In the genomic region with DNA sequence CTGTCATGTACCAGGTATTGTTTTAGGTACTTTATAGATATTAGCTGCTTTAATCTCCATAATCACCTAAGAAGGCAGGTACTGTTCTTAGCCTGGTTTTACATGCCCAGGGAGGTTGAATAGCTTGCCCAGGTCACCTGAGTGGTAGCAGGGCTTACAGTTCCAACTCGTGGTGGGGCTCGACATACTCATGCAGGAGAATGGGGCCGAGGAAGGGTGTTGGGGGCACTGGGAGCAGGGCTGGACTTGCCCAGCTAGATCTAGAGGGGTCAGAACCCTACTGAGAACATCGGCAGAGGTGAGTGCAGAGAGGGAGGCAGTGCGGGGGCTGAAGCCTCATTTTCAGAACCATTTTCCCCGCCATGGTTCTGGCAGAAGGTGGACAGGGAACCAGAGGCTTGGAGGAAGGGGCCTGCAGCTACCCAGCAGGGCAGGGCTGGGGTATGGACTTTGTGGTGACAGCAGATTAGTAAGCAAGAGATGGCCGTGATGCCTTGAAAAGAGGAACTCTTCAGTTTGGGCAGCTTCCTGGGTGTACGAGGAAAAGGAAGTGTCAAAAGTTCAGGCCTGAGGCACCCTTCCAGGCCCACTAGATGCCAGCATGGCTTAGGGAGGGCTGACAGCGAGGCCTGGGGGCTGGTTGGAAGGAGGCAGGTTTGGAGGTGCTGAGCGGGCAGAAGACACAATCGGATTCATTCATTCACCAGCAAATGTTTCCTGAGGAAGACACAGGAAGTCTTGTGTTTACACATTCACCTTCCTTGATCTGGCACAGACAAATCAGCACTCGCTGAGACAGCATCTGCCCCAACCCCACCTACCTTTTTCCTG, we compare ENCODE assay signal across 8 cellular contexts. TPM values are rescaled to one million over a fixed set of nuclear protein-coding genes. Genes with fewer than 3 reads are reported as not detected.
A peak's percentile ranks its signal among the peaks of the same experiment; 100 is the strongest.
DNase-seq lines count a peak whose midpoint lies in the region; ATAC-seq and TF ChIP-seq lines count a peak whose summit lies in the region.

No MANE protein-coding gene starts in this region.

- H3K9me3 Mint-ChIP-seq in neural crest cell (no peaks in the 10 kb centered on the region), chondrocyte (ENCODE audit: low read depth) (no peaks in the 10 kb centered on the region), mesothelial cell of epicardium (no peaks in the 10 kb centered on the region)

- no peaks in the 10 kb centered on the region for H3K36me3 Mint-ChIP-seq in neural crest cell (ENCODE audit: low read depth)
- peaks cover 17% of the 10 kb centered on the region for H3K36me3 Mint-ChIP-seq in chondrocyte (ENCODE audit: low read depth)
- H3K36me3 Mint-ChIP-seq in mesothelial cell of epicardium = no peaks in the 10 kb centered on the region

- H3K79me2 ChIP-seq in DND-41 (ENCODE audit: insufficient read depth, low read length) = no peaks in the 10 kb centered on the region
- H3K79me2 ChIP-seq in OCI-LY1 (ENCODE audit: insufficient read depth, low read length) = no peaks in the 10 kb centered on the region

- no peaks in the 10 kb centered on the region for H3K27me3 ChIP-seq in DND-41 (ENCODE audit: insufficient read depth, low read length, poor library complexity)
- H3K27me3 ChIP-seq in OCI-LY1 (ENCODE audit: insufficient read depth, low read length) = no peaks in the 10 kb centered on the region
- H3K27me3 ChIP-seq in colonic mucosa = no peaks in the 10 kb centered on the region
- no peaks in the 10 kb centered on the region for H3K27me3 ChIP-seq in MG63

- H3K4me3 Mint-ChIP-seq in neural crest cell = no peak overlapping the region
- no peak overlapping the region for H3K4me3 Mint-ChIP-seq in chondrocyte (ENCODE audit: unreplicated experiment)
- H3K4me3 Mint-ChIP-seq in mesothelial cell of epicardium = no peak overlapping the region

- H3K4me1 Mint-ChIP-seq in neural crest cell (peaks cover 16% of the 10 kb centered on the region), chondrocyte (ENCODE audit: low read depth) (peaks cover 8% of the 10 kb centered on the region), mesothelial cell of epicardium (peaks cover 14% of the 10 kb centered on the region)

- ATAC-seq in DND-41 (ENCODE audit: insufficient read depth, low read depth) (peak; percentile 14; the same call in 1 of the 3 replicates), GM18873 (IDR thresholded peaks at IDR 0.05; ENCODE audit: low FRiP score, unreplicated experiment) (no peak)

- H3K27me3 Mint-ChIP-seq in neural crest cell (ENCODE audit: low read depth) (no peaks in the 10 kb centered on the region), chondrocyte (ENCODE audit: low read depth) (no peaks in the 10 kb centered on the region), mesothelial cell of epicardium (ENCODE audit: low read depth) (no peaks in the 10 kb centered on the region)

- no peaks in the 10 kb centered on the region for H3K9me2 ChIP-seq in OCI-LY1 (ENCODE audit: low read depth, low read length)

- H3K27ac ChIP-seq in DND-41 (ENCODE audit: low read length) = no peak overlapping the region
- no peak overlapping the region for H3K27ac ChIP-seq in OCI-LY1 (ENCODE audit: low read depth, low read length, poor library complexity, severe bottlenecking)
- H3K27ac ChIP-seq in colonic mucosa = peak overlapping the region; percentile 15

- H4K20me1 ChIP-seq in DND-41 (ENCODE audit: insufficient read depth, low read length) (no peaks in the 10 kb centered on the region), OCI-LY1 (ENCODE audit: insufficient read depth, low read length) (no peaks in the 10 kb centered on the region)

- no peaks in the 10 kb centered on the region for H3K36me3 ChIP-seq in DND-41 (ENCODE audit: insufficient read depth, low read length)
- H3K36me3 ChIP-seq in OCI-LY1 (ENCODE audit: insufficient read depth, low read length) = no peaks in the 10 kb centered on the region
- H3K36me3 ChIP-seq in colonic mucosa = no peaks in the 10 kb centered on the region
- H3K36me3 ChIP-seq in MG63 = no peaks in the 10 kb centered on the region

- no peak overlapping the region for H3K4me2 ChIP-seq in DND-41 (ENCODE audit: insufficient read depth, low read length)
- H3K4me2 ChIP-seq in OCI-LY1 (ENCODE audit: low read length) = peak overlapping the region; percentile 7; the same call in 1 of the 2 replicates

- intact Hi-C loops in colonic mucosa (cut with DNase I) = no loop called here

- H3K27ac Mint-ChIP-seq in neural crest cell (ENCODE audit: unreplicated experiment) (peak overlapping the region; percentile 75), chondrocyte (ENCODE audit: unreplicated experiment) (no peak overlapping the region), mesothelial cell of epicardium (no peak overlapping the region)

- H3K4me1 ChIP-seq in DND-41 (ENCODE audit: insufficient read depth, low read length) = no peaks in the 10 kb centered on the region
- peaks cover 13% of the 10 kb centered on the region for H3K4me1 ChIP-seq in OCI-LY1 (ENCODE audit: insufficient read depth, low read length, severe bottlenecking)
- no peaks in the 10 kb centered on the region for H3K4me1 ChIP-seq in colonic mucosa

- H2AFZ ChIP-seq in DND-41 (ENCODE audit: low read depth, low read length) (no peak overlapping the region), OCI-LY1 (ENCODE audit: low read length) (peak overlapping the region; percentile 63; the same call in 1 of the 2 replicates)

- H3K9me3 ChIP-seq in DND-41 (ENCODE audit: insufficient read depth, low read length, severe bottlenecking) (no peaks in the 10 kb centered on the region), OCI-LY1 (ENCODE audit: low read length) (no peaks in the 10 kb centered on the region), colonic mucosa (no peaks in the 10 kb centered on the region), MG63 (no peaks in the 10 kb centered on the region)

- no peaks in the 10 kb centered on the region for H3F3A ChIP-seq in OCI-LY1 (ENCODE audit: insufficient read depth, low read length)

- TF ChIP-seq CTCF in DND-41 (IDR thresholded peaks at IDR 0.05; ENCODE audit: borderline replicate concordance, extremely low read depth, low read length, poor library complexity, severe bottlenecking) = no peak
- no peak for TF ChIP-seq CTCF in OCI-LY1 (IDR thresholded peaks at IDR 0.05; ENCODE audit: low read length)
- no peak for TF ChIP-seq CTCF in colonic mucosa (IDR thresholded peaks at IDR 0.05)
- TF ChIP-seq CTCF in neural crest cell (conservative IDR thresholded peaks at IDR 0.05) = no peak
- no peak for TF ChIP-seq CTCF in chondrocyte (IDR thresholded peaks at IDR 0.05)
- TF ChIP-seq CTCF in mesothelial cell of epicardium (IDR thresholded peaks at IDR 0.05; ENCODE audit: unreplicated experiment) = no peak

- no peak overlapping the region for H3K4me3 ChIP-seq in DND-41 (ENCODE audit: low read depth in 1 of 2, low read length in 2 of 2)
- H3K4me3 ChIP-seq in OCI-LY1 (ENCODE audit: low read depth, low read length, poor library complexity, severe bottlenecking) = no peak overlapping the region
- H3K4me3 ChIP-seq in colonic mucosa = no peak overlapping the region
- no peak overlapping the region for H3K4me3 ChIP-seq in MG63

- no peak overlapping the region for H3K9ac ChIP-seq in DND-41 (ENCODE audit: low read depth, low read length)
- H3K9ac ChIP-seq in OCI-LY1 (ENCODE audit: low read length) = no peak overlapping the region
- H3K9ac ChIP-seq in colonic mucosa (ENCODE audit: low read depth in 2 of 2, low read length in 2 of 2) = peak overlapping the region in 1 of 2 donors; percentile 20

- no peak for DNase-seq in DND-41
- DNase-seq in colonic mucosa = no peak
- DNase-seq in neural crest cell (ENCODE audit: low read depth, low spot score) = no peak
- DNase-seq in MG63 = no peak
- DNase-seq in chondrocyte (ENCODE audit: low spot score) = no peak
- no peak for DNase-seq in mesothelial cell of epicardium (ENCODE audit: low spot score in 2 of 2, unreplicated experiment in 2 of 2)

RNA-seq across cellular contexts. Expression of a gene that starts 54.7 kb away (rescaled TPM):
- total RNA-seq in colonic mucosa (10 to 100 TPM; 10.3 to 29.3 TPM), neural crest cell (0.14 TPM in 1 of 2 replicates, not detected in the other), chondrocyte (1.2 to 5.2 TPM (median 3.5 TPM) in 3 replicates), mesothelial cell of epicardium (0.13 to 0.25 TPM (median 0.18 TPM) in 3 replicates)
- total RNA-seq in MG63 (2014; rRNA removed; shearing (Covaris generic); ENCODE audit: low replicate concordance) = not detected in 2 replicates
